Comparison of ENCODE assay signal across 17 cellular contexts in genomic region chr1:239426821-239427495, GRCh38. TPM values are rescaled to one million over a fixed set of nuclear protein-coding genes. Genes with fewer than 3 reads are reported as not detected.
"Had no signal": no experiment of that assay in that cellular context is flagged by ENCODE, and none has a peak within 500 bp of the region (broad histone marks: within the 10 kb centered on the region; RNA-seq: fewer than 3 reads in every experiment).

No MANE protein-coding gene starts in this region.

- ATAC-seq: heart left ventricle, left cardiac atrium had no signal

- DNase-seq: activated CD4-positive, alpha-beta memory T cell treated with anti-CD3 and anti-CD28 coated beads for 36 hours; activated CD4-positive, alpha-beta T cell treated with anti-CD3 and anti-CD28 coated beads for 48 hours; activated naive CD4-positive, alpha-beta T cell treated with Interleukin-2 at 50 U/mL for 16 hours; activated naive CD8-positive, alpha-beta T cell treated with anti-CD3 and anti-CD28 coated beads, Interleukin-2, amount 10 ng/mL, durations not matched to agents 7 days and 5 days; activated T-cell treated with anti-CD3 and anti-CD28 coated beads, Interleukin-2, amount 50 U/mL, for 48 hours; amniotic stem cell; cortex of kidney; heart left ventricle; left cardiac atrium; ovary; stimulated activated CD4-positive, alpha-beta T cell treated with anti-CD3 and anti-CD28 coated beads, Interleukin-4, amount 100 ng/mL, for 24 hours; stimulated activated naive CD4-positive, alpha-beta T cell treated with Interleukin-2 at 50 U/mL for 16 hours; T-helper 9 cell had no signal

- H3K4me3 Mint-ChIP-seq: activated CD4-positive, alpha-beta memory T cell treated with anti-CD3 and anti-CD28 coated beads for 36 hours; activated naive CD8-positive, alpha-beta T cell treated with anti-CD3 and anti-CD28 coated beads, Interleukin-2, amount 10 ng/mL, durations not matched to agents 7 days and 5 days; memory B cell; nephron; type B pancreatic cell had no signal

- H3K4me1 Mint-ChIP-seq: activated naive CD8-positive, alpha-beta T cell treated with anti-CD3 and anti-CD28 coated beads, Interleukin-2, amount 10 ng/mL, durations not matched to agents 7 days and 5 days; memory B cell had no signal

- H3K36me3 Mint-ChIP-seq: activated CD4-positive, alpha-beta memory T cell treated with anti-CD3 and anti-CD28 coated beads for 36 hours; activated naive CD8-positive, alpha-beta T cell treated with anti-CD3 and anti-CD28 coated beads, Interleukin-2, amount 10 ng/mL, durations not matched to agents 7 days and 5 days; memory B cell; type B pancreatic cell had no signal

- H3K27ac Mint-ChIP-seq: activated CD4-positive, alpha-beta memory T cell treated with anti-CD3 and anti-CD28 coated beads for 36 hours; activated naive CD8-positive, alpha-beta T cell treated with anti-CD3 and anti-CD28 coated beads, Interleukin-2, amount 10 ng/mL, durations not matched to agents 7 days and 5 days; memory B cell; nephron; type B pancreatic cell had no signal

- H3K9me3 Mint-ChIP-seq: activated CD4-positive, alpha-beta memory T cell treated with anti-CD3 and anti-CD28 coated beads for 36 hours; activated naive CD8-positive, alpha-beta T cell treated with anti-CD3 and anti-CD28 coated beads, Interleukin-2, amount 10 ng/mL, durations not matched to agents 7 days and 5 days; nephron; type B pancreatic cell had no signal

- H3K27me3 Mint-ChIP-seq: activated naive CD8-positive, alpha-beta T cell treated with anti-CD3 and anti-CD28 coated beads, Interleukin-2, amount 10 ng/mL, durations not matched to agents 7 days and 5 days; memory B cell had no signal

RNA-seq across cellular contexts. Expression of gene CHRM3, which starts 40.6 kb away (rescaled TPM):
- total RNA-seq: fibroblast of villous mesenchyme had no signal
